9 cellular contexts compared by ENCODE assay signal in genomic region chr2:88187038-88187676, GRCh38. TPM values are rescaled to one million over a fixed set of nuclear protein-coding genes. Genes with fewer than 3 reads are reported as not detected.
A peak's percentile ranks its signal among the peaks of the same experiment; 100 is the strongest.
DNase-seq lines count a peak whose midpoint lies in the region; ATAC-seq and TF ChIP-seq lines count a peak whose summit lies in the region.
"Had no signal": no experiment of that assay in that cellular context is flagged by ENCODE, and none has a peak within 500 bp of the region (broad histone marks: within the 10 kb centered on the region; RNA-seq: fewer than 3 reads in every experiment).

No MANE protein-coding gene starts in this region.

- H3K27me3 Mint-ChIP-seq in activated T-helper 17 cell treated with anti-CD3 and anti-CD28 coated beads, Interleukin-2, amount 50 U/mL, for 72 hours = peaks cover 8% of the 10 kb centered on the region
- peaks cover 2 to 4% of the 10 kb centered on the region in 2 donors for H3K27me3 Mint-ChIP-seq in natural killer cell treated with Interleukin-12 subunit alpha and Interleukin-12 subunit beta and Interleukin-15 and Interleukin-18, amount 100 ng/mL, for 72 hours
- H3K27me3 Mint-ChIP-seq: activated naive CD4-positive, alpha-beta T cell treated with anti-CD3 and anti-CD28 coated beads, Interleukin-2, amount 50 U/mL, for 24 hours had no signal

- DNase-seq in Right ventricle myocardium inferior (ENCODE audit: missing footprints) = no peak
- DNase-seq in cardiac septum (ENCODE audit: low spot score) = no peak
- DNase-seq in NCI-H2171 (lab: John Stamatoyannopoulos, UW) = peak; percentile 25
- peak; percentile 46 to 91 (median 77) for DNase-seq in head of caudate nucleus
- peak; percentile 34 for DNase-seq in prostate gland (ENCODE audit: low spot score)
- no peak for DNase-seq in OCI-M2 (lab: John Stamatoyannopoulos, UW; ENCODE audit: unreplicated experiment)
- no peak for DNase-seq in natural killer cell treated with Interleukin-12 subunit alpha and Interleukin-12 subunit beta and Interleukin-15 and Interleukin-18, amount 100 ng/mL, for 72 hours (ENCODE audit: low spot score)

- H3K27ac ChIP-seq in prostate gland = no peak overlapping the region

- no peak for TF ChIP-seq POLR2A in prostate gland (IDR thresholded peaks at IDR 0.05)

- H3K4me1 ChIP-seq in prostate gland (replicated peaks) = no peaks in the 10 kb centered on the region

- H3K9me3 ChIP-seq in prostate gland = no peaks in the 10 kb centered on the region

- no peaks in the 10 kb centered on the region for H3K36me3 Mint-ChIP-seq in activated T-helper 17 cell treated with anti-CD3 and anti-CD28 coated beads, Interleukin-2, amount 50 U/mL, for 72 hours (ENCODE audit: low read depth)
- peaks cover 3% of the 10 kb centered on the region for H3K36me3 Mint-ChIP-seq in natural killer cell treated with Interleukin-12 subunit alpha and Interleukin-12 subunit beta and Interleukin-15 and Interleukin-18, amount 100 ng/mL, for 72 hours

- 30% methylated on average over 7 of the region's 7 CpGs for WGBS in prostate gland

- ATAC-seq in Right ventricle myocardium inferior = peak; percentile 55
- ATAC-seq in activated T-helper 17 cell treated with anti-CD3 and anti-CD28 coated beads, Interleukin-2, amount 50 U/mL, for 72 hours (replicated peaks) = peak; percentile 47
- no peak for ATAC-seq in natural killer cell treated with Interleukin-12 subunit alpha and Interleukin-12 subunit beta and Interleukin-15 and Interleukin-18, amount 100 ng/mL, for 72 hours

- H3K9me3 Mint-ChIP-seq in activated T-helper 17 cell treated with anti-CD3 and anti-CD28 coated beads, Interleukin-2, amount 50 U/mL, for 72 hours = peaks cover 3% of the 10 kb centered on the region
- peaks cover 2% of the 10 kb centered on the region for H3K9me3 Mint-ChIP-seq in natural killer cell treated with Interleukin-12 subunit alpha and Interleukin-12 subunit beta and Interleukin-15 and Interleukin-18, amount 100 ng/mL, for 72 hours
- H3K9me3 Mint-ChIP-seq: activated naive CD4-positive, alpha-beta T cell treated with anti-CD3 and anti-CD28 coated beads, Interleukin-2, amount 50 U/mL, for 24 hours had no signal

- TF ChIP-seq CTCF in prostate gland (IDR thresholded peaks at IDR 0.05) = peak in 2 of 4 experiments; percentile 23 to 56

- no peaks in the 10 kb centered on the region for H3K27me3 ChIP-seq in prostate gland (replicated peaks; ENCODE audit: insufficient read depth)

- H3K4me3 ChIP-seq in prostate gland = no peak overlapping the region

- H3K4me3 Mint-ChIP-seq in activated T-helper 17 cell treated with anti-CD3 and anti-CD28 coated beads, Interleukin-2, amount 50 U/mL, for 72 hours = no peak overlapping the region
- no peak overlapping the region for H3K4me3 Mint-ChIP-seq in natural killer cell treated with Interleukin-12 subunit alpha and Interleukin-12 subunit beta and Interleukin-15 and Interleukin-18, amount 100 ng/mL, for 72 hours
- H3K4me3 Mint-ChIP-seq: activated naive CD4-positive, alpha-beta T cell treated with anti-CD3 and anti-CD28 coated beads, Interleukin-2, amount 50 U/mL, for 24 hours had no signal

- intact Hi-C loops in Right ventricle myocardium inferior (cut with DNase I) = no loop called here
- intact Hi-C loops in cardiac septum (cut with DNase I) = no loop called here
- intact Hi-C loops in head of caudate nucleus (cut with DNase I) = no loop called here
- intact Hi-C loops in prostate gland (cut with DNase I) = loop anchor here (5.0 kb wide), 1 partner anchor 130 kb away; the partner anchor contains the start of gene KRCC1

- no peak overlapping the region for H3K27ac Mint-ChIP-seq in activated T-helper 17 cell treated with anti-CD3 and anti-CD28 coated beads, Interleukin-2, amount 50 U/mL, for 72 hours
- H3K27ac Mint-ChIP-seq in natural killer cell treated with Interleukin-12 subunit alpha and Interleukin-12 subunit beta and Interleukin-15 and Interleukin-18, amount 100 ng/mL, for 72 hours = no peak overlapping the region
- H3K27ac Mint-ChIP-seq: activated naive CD4-positive, alpha-beta T cell treated with anti-CD3 and anti-CD28 coated beads, Interleukin-2, amount 50 U/mL, for 24 hours had no signal

- no peaks in the 10 kb centered on the region for H3K4me1 Mint-ChIP-seq in activated T-helper 17 cell treated with anti-CD3 and anti-CD28 coated beads, Interleukin-2, amount 50 U/mL, for 72 hours
- peaks cover 0 to 4% of the 10 kb centered on the region in 2 donors for H3K4me1 Mint-ChIP-seq in natural killer cell treated with Interleukin-12 subunit alpha and Interleukin-12 subunit beta and Interleukin-15 and Interleukin-18, amount 100 ng/mL, for 72 hours (ENCODE audit: low read depth in 2 of 2)

- H3K36me3 ChIP-seq in prostate gland = no peaks in the 10 kb centered on the region

RNA-seq across cellular contexts. Expression of gene THNSL2, which starts 17.0 kb away (rescaled TPM):
- total RNA-seq in Right ventricle myocardium inferior = 31.2 TPM
- total RNA-seq in cardiac septum = 25.1 TPM
- 1 to 10 TPM in 1 of 2 donors, under 1 TPM in 1; 0.58 to 4.5 TPM for total RNA-seq in activated T-helper 17 cell treated with anti-CD3 and anti-CD28 coated beads, Interleukin-2, amount 50 U/mL, for 72 hours
- 10 to 100 TPM in 1 of 2 donors, 1 to 10 TPM in 1; 2.6 to 47.7 TPM for total RNA-seq in prostate gland
- total RNA-seq in natural killer cell treated with Interleukin-12 subunit alpha and Interleukin-12 subunit beta and Interleukin-15 and Interleukin-18, amount 100 ng/mL, for 72 hours = 1 to 10 TPM in 1 of 2 donors, under 1 TPM in 1; 0.69 to 1.5 TPM

RNA-seq across cellular contexts. Expression of gene FABP1, which starts 59.3 kb away (rescaled TPM):
- total RNA-seq in Right ventricle myocardium inferior = not detected
- total RNA-seq in cardiac septum = not detected
- total RNA-seq in activated T-helper 17 cell treated with anti-CD3 and anti-CD28 coated beads, Interleukin-2, amount 50 U/mL, for 72 hours = not detected
- not detected for total RNA-seq in prostate gland
- total RNA-seq in natural killer cell treated with Interleukin-12 subunit alpha and Interleukin-12 subunit beta and Interleukin-15 and Interleukin-18, amount 100 ng/mL, for 72 hours = not detected

Comparison
In these comparisons a context has a peak if more than half of its experiments do, and no peak if none do; other contexts are left out.
1. ATAC-seq: peak in Right ventricle myocardium inferior (single experiment) and activated T-helper 17 cell treated with anti-CD3 and anti-CD28 coated beads, Interleukin-2, amount 50 U/mL, for 72 hours (single experiment); none in natural killer cell treated with Interleukin-12 subunit alpha and Interleukin-12 subunit beta and Interleukin-15 and Interleukin-18, amount 100 ng/mL, for 72 hours (0 of 2).
2. DNase-seq: peak in NCI-H2171 (single experiment), head of caudate nucleus (42 of 42) and prostate gland (single experiment); none in Right ventricle myocardium inferior (single experiment), cardiac septum (single experiment), OCI-M2 (single experiment) and natural killer cell treated with Interleukin-12 subunit alpha and Interleukin-12 subunit beta and Interleukin-15 and Interleukin-18, amount 100 ng/mL, for 72 hours (single experiment).